ENCODE assay signal across 8 cellular contexts in the genomic region with DNA sequence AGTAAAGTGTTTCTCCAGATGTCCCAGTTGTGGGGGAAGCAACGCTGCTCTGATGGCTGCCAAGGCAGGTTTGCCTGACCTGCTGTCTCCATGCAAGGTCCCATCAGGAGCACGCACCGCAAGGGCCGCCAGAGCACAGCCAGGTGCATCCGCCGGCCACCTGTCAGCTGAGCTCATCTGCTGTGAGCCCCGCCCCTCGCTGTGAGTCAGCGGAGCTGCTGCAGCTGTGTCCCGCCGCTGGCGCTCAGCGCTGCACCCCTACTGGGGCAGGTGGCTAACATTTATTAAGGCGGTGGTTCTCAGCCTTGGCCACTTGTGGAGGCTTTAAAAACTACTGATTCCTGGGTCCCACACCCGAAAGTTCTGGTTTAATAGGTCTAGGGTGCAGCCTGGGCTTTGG.
A peak's percentile ranks its signal among the peaks of the same experiment; 100 is the strongest.
DNase-seq lines count a peak whose midpoint lies in the region; ATAC-seq and TF ChIP-seq lines count a peak whose summit lies in the region.

No MANE protein-coding gene starts in this region.

- DNase-seq in RPMI8226 (peak; percentile 97), adrenal gland (peak; percentile 40 to 74 (median 64)), naive B cell (peak; percentile 71), kidney glomerular epithelial cell (lab: John Stamatoyannopoulos, UW) (no peak), SK-N-DZ (ENCODE audit: low spot score) (no peak)

- WGBS in adrenal gland, 4 donors: 45 to 70% (median 59%) methylated on average over 6 to 15 of the region's 15 CpGs

- intact Hi-C loops in adrenal gland (cut with DNase I): no loop called here

- no peaks in the 10 kb centered on the region for H3K9me3 Mint-ChIP-seq in naive B cell

- H3K4me1 Mint-ChIP-seq in naive B cell: peaks cover 18 to 20% (median 20%) of the 10 kb centered on the region in 3 donors

- H3K27ac Mint-ChIP-seq in naive B cell: peak overlapping the region in 4 of 6 donors; percentile 4 to 91 (median 50)

- peak; percentile 92 for ATAC-seq in GM18868 (IDR thresholded peaks at IDR 0.05; ENCODE audit: unreplicated experiment)
- ATAC-seq in HG03354 (IDR thresholded peaks at IDR 0.05; ENCODE audit: poor library complexity, severe bottlenecking, unreplicated experiment): peak; percentile 94
- peak; percentile 98 for ATAC-seq in naive B cell (ENCODE audit: low read depth in 2 of 2)
- ATAC-seq in GM21528 (IDR thresholded peaks at IDR 0.05; ENCODE audit: low FRiP score, unreplicated experiment): no peak

- no peaks in the 10 kb centered on the region for H3K27me3 ChIP-seq in adrenal gland

- no peak for TF ChIP-seq CTCF in adrenal gland (IDR thresholded peaks at IDR 0.05)

- H3K4me3 ChIP-seq in adrenal gland: no peak overlapping the region

- no peaks in the 10 kb centered on the region for H3K9me3 ChIP-seq in adrenal gland (replicated peaks in 1 of 3)

- H3K27ac ChIP-seq in adrenal gland: no peak overlapping the region

- peak overlapping the region in 4 of 8 donors; percentile 10 to 57 (median 44) for H3K4me3 Mint-ChIP-seq in naive B cell

- no peaks in the 10 kb centered on the region for H3K36me3 ChIP-seq in adrenal gland (replicated peaks in 1 of 2)

- H3K27me3 Mint-ChIP-seq in naive B cell: no peaks in the 10 kb centered on the region

- H3K36me3 Mint-ChIP-seq in naive B cell: peaks cover 7 to 16% of the 10 kb centered on the region in 2 donors

- no peak for TF ChIP-seq POLR2A in adrenal gland (IDR thresholded peaks at IDR 0.05)

- H3K4me1 ChIP-seq in adrenal gland (replicated peaks in 1 of 2): peaks cover 0 to 11% of the 10 kb centered on the region in 2 donors

Comparison
In these comparisons a context has a peak if more than half of its experiments do, and no peak if none do; other contexts are left out.
1. DNase-seq: peak in RPMI8226 (single experiment), adrenal gland (7 of 7) and naive B cell (single experiment); none in kidney glomerular epithelial cell (single experiment) and SK-N-DZ (single experiment).